Comparison of ENCODE assay signal across 1 cellular context in the genomic region with DNA sequence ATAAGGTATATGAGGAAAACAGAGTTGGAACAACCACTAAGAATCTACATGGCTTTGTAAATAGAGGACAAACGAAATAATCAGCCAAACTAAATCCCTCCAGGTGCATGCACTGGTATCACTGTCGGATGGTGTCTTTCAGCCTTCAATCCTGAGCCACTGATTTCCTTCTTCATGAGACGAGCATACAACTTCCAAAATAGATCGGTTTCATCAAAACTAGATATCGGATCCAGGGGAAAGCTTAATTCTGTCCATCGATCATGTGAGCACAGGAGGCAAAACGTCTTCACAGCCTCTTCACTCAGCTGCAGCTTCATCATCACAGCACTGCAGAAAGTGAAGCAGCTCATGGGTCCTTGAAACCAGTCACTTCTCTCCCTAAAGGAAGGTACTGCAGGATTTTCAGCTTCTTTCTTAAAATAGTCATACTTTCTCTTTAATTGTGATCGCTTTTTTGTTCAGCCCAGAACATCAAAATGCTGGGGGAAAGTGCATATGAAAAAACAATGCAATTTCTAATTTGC.
TF ChIP-seq lines count a peak whose summit lies in the region.

No MANE protein-coding gene starts in this region.

TF ChIP-seq in H1, 55 proteins besides CTCF, POLR2A, EP300 and RAD21:
- TF ChIP-seq TAF1 (IDR thresholded peaks at IDR 0.05; ENCODE audit: low read depth, low read length) = no peak
